In the genomic region with DNA sequence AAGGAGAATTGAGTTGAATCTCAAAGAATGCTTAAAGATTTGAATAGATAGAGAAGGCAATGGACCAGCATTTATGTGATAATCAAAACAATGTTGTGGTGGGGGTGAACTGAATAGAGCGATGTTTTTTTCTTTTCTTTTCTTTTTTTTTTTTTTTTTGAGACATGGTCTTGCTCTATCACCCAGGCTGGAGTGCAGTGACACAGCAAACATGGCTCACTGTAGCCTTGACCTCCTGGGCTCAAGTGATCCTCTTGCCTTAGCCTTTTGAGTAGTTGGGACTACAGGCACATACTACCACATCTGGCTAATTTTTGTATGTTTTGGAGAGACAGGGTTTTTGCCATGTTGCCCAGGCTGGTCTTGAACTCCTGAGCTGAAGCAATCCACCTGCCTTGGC, we compare ENCODE assay signal across 6 cellular contexts. TPM values are rescaled to one million over a fixed set of nuclear protein-coding genes. Genes with fewer than 3 reads are reported as not detected.
"Had no signal": no experiment of that assay in that cellular context is flagged by ENCODE, and none has a peak within 500 bp of the region (broad histone marks: within the 10 kb centered on the region; RNA-seq: fewer than 3 reads in every experiment).

No MANE protein-coding gene starts in this region.

RNA-seq across cellular contexts. Expression of gene IL18, which starts 1.7 kb away (rescaled TPM):
- total RNA-seq: activated CD8-positive, alpha-beta T cell treated with anti-CD3 and anti-CD28 coated beads for 36 hours; osteoblast had no signal

RNA-seq across cellular contexts. Expression of gene TEX12, which starts 5.0 kb away (rescaled TPM):
- total RNA-seq: activated CD8-positive, alpha-beta memory T cell treated with anti-CD3 and anti-CD28 coated beads, Interleukin-2, amount 10 ng/mL, durations not matched to agents 7 days and 5 days; activated CD8-positive, alpha-beta T cell treated with anti-CD3 and anti-CD28 coated beads for 36 hours; endodermal cell; frontal cortex; left cardiac atrium; osteoblast had no signal
